In genomic region chr14:27253946-27254345, GRCh38 we compare ENCODE assay signal across 17 cellular contexts.
DNase-seq lines count a peak whose midpoint lies in the region; ATAC-seq, FAIRE-seq and TF ChIP-seq lines count a peak whose summit lies in the region.
"Had no signal": no experiment of that assay in that cellular context is flagged by ENCODE, and none has a peak within 500 bp of the region (broad histone marks: within the 10 kb centered on the region; RNA-seq: fewer than 3 reads in every experiment).

No MANE protein-coding gene starts in this region.

- H3K27me3 ChIP-seq in endodermal cell (ENCODE audit: control insufficient read depth, insufficient read depth, low read length, poor library complexity, severe bottlenecking) = no peaks in the 10 kb centered on the region

- ATAC-seq in Right ventricle myocardium inferior = peak; percentile 69
- no peak for ATAC-seq in activated CD4-positive, alpha-beta T cell treated with anti-CD3 and anti-CD28 coated beads for 36 hours
- ATAC-seq in GM19452 (IDR thresholded peaks at IDR 0.05; ENCODE audit: unreplicated experiment) = no peak
- ATAC-seq: HepG2 had no signal

- H3K9me3 Mint-ChIP-seq in endodermal cell = no peaks in the 10 kb centered on the region
- peaks cover 13% of the 10 kb centered on the region for H3K9me3 Mint-ChIP-seq in activated CD4-positive, alpha-beta T cell treated with anti-CD3 and anti-CD28 coated beads for 36 hours (ENCODE audit: low read depth)

- H3K36me3 Mint-ChIP-seq in endodermal cell (ENCODE audit: low read depth) = no peaks in the 10 kb centered on the region
- no peaks in the 10 kb centered on the region for H3K36me3 Mint-ChIP-seq in activated CD4-positive, alpha-beta T cell treated with anti-CD3 and anti-CD28 coated beads for 36 hours (ENCODE audit: low read depth)

- no peak overlapping the region for H3K4me3 ChIP-seq in endodermal cell (ENCODE audit: low read length)
- H3K4me3 ChIP-seq in kidney (ENCODE audit: low read length in 2 of 2) = no peak overlapping the region
- H3K4me3 ChIP-seq: HAP-1 had no signal

- POLR2A ChIA-PET in activated CD4-positive, alpha-beta T cell treated with anti-CD3 and anti-CD28 coated beads for 36 hours (lab: Charles Lee) = no interaction called here

- H3K9ac ChIP-seq in endodermal cell (ENCODE audit: extremely low read depth, low read length, poor library complexity, severe bottlenecking) (no peak overlapping the region), kidney (ENCODE audit: low read length in 2 of 2) (no peak overlapping the region)

- no peaks in the 10 kb centered on the region for H3K4me1 ChIP-seq in endodermal cell (ENCODE audit: control insufficient read depth, insufficient read depth, low read length)
- H3K4me1 ChIP-seq in kidney (ENCODE audit: control insufficient read depth in 1 of 2, insufficient read depth in 1 of 2, low read depth in 1 of 2, low read length in 2 of 2) = peaks cover 5 to 6% of the 10 kb centered on the region in 2 donors
- H3K4me1 ChIP-seq: HAP-1 had no signal

- H3K36me3 ChIP-seq in endodermal cell (ENCODE audit: control insufficient read depth, insufficient read depth, low read length) (no peaks in the 10 kb centered on the region), kidney (ENCODE audit: control insufficient read depth in 1 of 2, insufficient read depth in 2 of 2, low read length in 2 of 2) (no peaks in the 10 kb centered on the region)
- H3K36me3 ChIP-seq: HAP-1 had no signal

- intact Hi-C loops in Right ventricle myocardium inferior (cut with DNase I) (no loop called here), cardiac septum (cut with DNase I) (no loop called here), kidney (cut with DNase I) (no loop called here)
- intact Hi-C loops in activated CD4-positive, alpha-beta T cell treated with anti-CD3 and anti-CD28 coated beads for 36 hours (cut with DNase I, micrococcal nuclease) = no loop called here

- H3K9me3 ChIP-seq in endodermal cell (ENCODE audit: control insufficient read depth, low read length) = no peaks in the 10 kb centered on the region
- H3K9me3 ChIP-seq in kidney (ENCODE audit: control insufficient read depth in 1 of 2, low read length in 2 of 2) = no peaks in the 10 kb centered on the region
- H3K9me3 ChIP-seq: HAP-1 had no signal

- H3K4me1 Mint-ChIP-seq in endodermal cell = no peaks in the 10 kb centered on the region
- no peaks in the 10 kb centered on the region for H3K4me1 Mint-ChIP-seq in activated CD4-positive, alpha-beta T cell treated with anti-CD3 and anti-CD28 coated beads for 36 hours
- H3K4me1 Mint-ChIP-seq: B cell had no signal

- DNase-seq in Right ventricle myocardium inferior (ENCODE audit: missing footprints) (no peak), cardiac septum (ENCODE audit: low spot score) (no peak), endodermal cell (no peak), kidney (no peak), retina (peak; percentile 3), NCI-H1436 (lab: John Stamatoyannopoulos, UW) (no peak)
- DNase-seq in activated CD4-positive, alpha-beta T cell treated with anti-CD3 and anti-CD28 coated beads for 36 hours = no peak
- DNase-seq: C1 segment of cervical spinal cord; Calu3; CD4-positive, alpha-beta T cell; DMS 273 treated with DMSO at 0.1 percent for 48 hours; GOT3 had no signal

- WGBS in endodermal cell (ENCODE audit: insufficient coverage in 1 of 2, insufficient read length in 1 of 2), 2 experiments = 70 to 90% methylated on average over 2 to 4 of the region's 4 CpGs

- peak; percentile 41 for FAIRE-seq in kidney (lab: Jason Lieb, UNC)
- FAIRE-seq: HepG2 had no signal

- H3K27me3 Mint-ChIP-seq in endodermal cell (ENCODE audit: insufficient read depth) = no peaks in the 10 kb centered on the region
- no peaks in the 10 kb centered on the region for H3K27me3 Mint-ChIP-seq in activated CD4-positive, alpha-beta T cell treated with anti-CD3 and anti-CD28 coated beads for 36 hours
- H3K27me3 Mint-ChIP-seq: B cell; CD4-positive, alpha-beta T cell had no signal

- H3K27ac Mint-ChIP-seq in endodermal cell = no peak overlapping the region
- no peak overlapping the region for H3K27ac Mint-ChIP-seq in activated CD4-positive, alpha-beta T cell treated with anti-CD3 and anti-CD28 coated beads for 36 hours
- H3K27ac Mint-ChIP-seq: B cell; CD4-positive, alpha-beta T cell had no signal

- peak overlapping the region; percentile 12 for H3K27ac ChIP-seq in endodermal cell (ENCODE audit: low read depth, low read length)
- no peak overlapping the region for H3K27ac ChIP-seq in kidney (ENCODE audit: low read depth in 2 of 2, low read length in 2 of 2)
- H3K27ac ChIP-seq: 22Rv1 had no signal

- no peak overlapping the region for H3K4me3 Mint-ChIP-seq in endodermal cell
- H3K4me3 Mint-ChIP-seq in activated CD4-positive, alpha-beta T cell treated with anti-CD3 and anti-CD28 coated beads for 36 hours = no peak overlapping the region
- H3K4me3 Mint-ChIP-seq: B cell; CD4-positive, alpha-beta T cell had no signal

- CTCF ChIA-PET in activated CD4-positive, alpha-beta T cell treated with anti-CD3 and anti-CD28 coated beads for 36 hours (lab: Charles Lee) = no interaction called here

- TF ChIP-seq CTCF in endodermal cell (conservative IDR thresholded peaks at IDR 0.05) (no peak), kidney (IDR thresholded peaks at IDR 0.05; ENCODE audit: borderline replicate concordance, extremely low read depth, insufficient read depth) (no peak)
